27 cellular contexts compared by ENCODE assay signal in genomic region chr3:193544289-193544688, GRCh38. TPM values are rescaled to one million over a fixed set of nuclear protein-coding genes. Genes with fewer than 3 reads are reported as not detected.
"Had no signal": no experiment of that assay in that cellular context is flagged by ENCODE, and none has a peak within 500 bp of the region (broad histone marks: within the 10 kb centered on the region; RNA-seq: fewer than 3 reads in every experiment).

No MANE protein-coding gene starts in this region.

- H3K9me3 ChIP-seq: lower lobe of right lung, pancreas, testis, thyroid gland, uterus had no signal

- H3K27ac ChIP-seq: lower lobe of right lung, pancreas, right atrium auricular region, right lobe of liver, testis, thyroid gland, uterus had no signal

- H3K4me1 ChIP-seq: lower lobe of right lung, pancreas, right atrium auricular region, right lobe of liver, testis, uterus had no signal

- H3K4me3 ChIP-seq: lower lobe of right lung, pancreas, right atrium auricular region, right lobe of liver, smooth muscle cell, testis, thyroid gland, uterus had no signal

- DNase-seq: hippocampal formation; kidney glomerular epithelial cell; left cardiac atrium; lower lobe of right lung; mammary epithelial cell; mesenchymal stem cell; naive thymus-derived CD8-positive, alpha-beta T cell; nucleus accumbens; pancreas; right lobe of liver; stimulated activated CD4-positive, alpha-beta T cell treated with anti-CD3 and anti-CD28 coated beads, Interleukin-1b, Interleukin-23, amount 100 ng/mL, for 48 hours; stimulated activated CD4-positive, alpha-beta T cell treated with anti-CD3 and anti-CD28 coated beads, Interleukin-2, amount 100 ng/mL, for 48 hours; stimulated activated CD4-positive, alpha-beta T cell treated with anti-CD3 and anti-CD28 coated beads, Interleukin-4, amount 100 ng/mL, for 4 hours; stimulated activated CD8-positive, alpha-beta memory T cell treated with anti-CD3 and anti-CD28 coated beads, Interleukin-4, amount 100 ng/mL, for 48 hours; stimulated activated naive CD4-positive, alpha-beta T cell treated with Interleukin-2 at 50 U/mL for 16 hours; stimulated activated naive CD8-positive, alpha-beta T cell treated with anti-CD3 and anti-CD28 coated beads, Interleukin-15, amount 100 ng/mL, for 72 hours; substantia nigra; testis; thyroid gland; trophoblast cell; uterus had no signal

- FAIRE-seq: keratinocyte, pancreas had no signal

- ATAC-seq: left cardiac atrium; left lobe of liver; naive thymus-derived CD8-positive, alpha-beta T cell; pancreas; right lobe of liver; stimulated activated memory B cell treated with anti-CD40 and anti-IgM and Interleukin-4, amounts not matched to agents 10 μg/mL and 1 μg/mL and 100 μg/mL, for 72 hours; stimulated activated naive CD8-positive, alpha-beta T cell treated with anti-CD3 and anti-CD28 coated beads, Interleukin-15, amount 100 ng/mL, for 72 hours had no signal

- H3K36me3 ChIP-seq: pancreas, right atrium auricular region, right lobe of liver, uterus had no signal

- H3K27me3 ChIP-seq: pancreas, right atrium auricular region, right lobe of liver, testis, thyroid gland, uterus had no signal

RNA-seq across cellular contexts. Expression of gene ATP13A4, which starts 10.4 kb away (rescaled TPM):
- total RNA-seq: osteoblast, right atrium auricular region had no signal
